ENCODE assay signal across 24 cellular contexts in the genomic region with DNA sequence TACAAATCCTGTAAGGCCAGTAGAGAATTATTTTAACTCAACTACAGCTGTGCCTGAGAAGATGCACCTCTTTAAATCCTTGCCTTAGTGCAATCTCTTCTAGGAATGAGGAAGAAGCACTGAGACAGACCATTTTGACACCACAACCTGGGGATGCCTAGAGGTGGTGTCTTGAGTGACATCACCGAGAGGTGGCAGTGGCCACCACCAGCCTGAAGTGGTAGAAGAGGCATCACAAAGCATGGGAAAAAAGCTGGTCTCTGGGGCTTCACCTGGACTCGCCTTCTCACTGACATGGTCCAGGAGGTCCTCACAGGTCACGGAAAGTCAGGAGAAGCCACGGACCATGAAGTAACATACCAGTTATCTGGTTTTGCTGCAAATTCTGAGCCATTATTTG.
DNase-seq lines count a peak whose midpoint lies in the region; ATAC-seq, FAIRE-seq and TF ChIP-seq lines count a peak whose summit lies in the region.
"Had no signal": no experiment of that assay in that cellular context is flagged by ENCODE, and none has a peak within 500 bp of the region (broad histone marks: within the 10 kb centered on the region; RNA-seq: fewer than 3 reads in every experiment).

No MANE protein-coding gene starts in this region.

- no peaks in the 10 kb centered on the region for H3K27me3 ChIP-seq in SJCRH30
- no peaks in the 10 kb centered on the region for H3K27me3 ChIP-seq in CD8-positive, alpha-beta memory T cell (ENCODE audit: insufficient read depth, low read length, poor library complexity, severe bottlenecking)
- H3K27me3 ChIP-seq: vagina had no signal

- no peaks in the 10 kb centered on the region for H3K36me3 ChIP-seq in SJCRH30
- no peaks in the 10 kb centered on the region for H3K36me3 ChIP-seq in CD8-positive, alpha-beta memory T cell (ENCODE audit: insufficient read depth, low read length)

- H3K4me3 ChIP-seq in A549 (no peak overlapping the region), SJCRH30 (no peak overlapping the region)
- H3K4me3 ChIP-seq in CD8-positive, alpha-beta memory T cell (ENCODE audit: low read length): no peak overlapping the region
- H3K4me3 ChIP-seq: vagina had no signal

- H3K36me3 Mint-ChIP-seq in WTC11 (no peaks in the 10 kb centered on the region; the same call in 1 of the 2 replicates), osteocyte (ENCODE audit: unreplicated experiment) (no peaks in the 10 kb centered on the region)
- H3K36me3 Mint-ChIP-seq in CD8-positive, alpha-beta memory T cell: peaks cover 0 to 2% (median 0%) of the 10 kb centered on the region in 3 donors
- H3K36me3 Mint-ChIP-seq: activated naive CD4-positive, alpha-beta T cell treated with anti-CD3 and anti-CD28 coated beads, Interleukin-2, amount 50 U/mL, for 72 hours; naive thymus-derived CD4-positive, alpha-beta T cell had no signal

- no peak for TF ChIP-seq POLR2A in A549 (IDR thresholded peaks at IDR 0.05; ENCODE audit: low read length)

- no peak overlapping the region for H3K4me3 Mint-ChIP-seq in WTC11
- H3K4me3 Mint-ChIP-seq in osteocyte (ENCODE audit: unreplicated experiment): no peak overlapping the region
- H3K4me3 Mint-ChIP-seq in CD8-positive, alpha-beta memory T cell: no peak overlapping the region
- H3K4me3 Mint-ChIP-seq: activated T-cell treated with anti-CD3 and anti-CD28 coated beads, Interleukin-2, amount 50 U/mL, for 72 hours; naive thymus-derived CD4-positive, alpha-beta T cell; T-helper 2 cell treated with Interferon-gamma antibody and Interleukin-4, amounts not matched to agents 5 μg/mL and 100 μg/mL, for 36 hours had no signal

- TF ChIP-seq CTCF in A549 (IDR thresholded peaks at IDR 0.05) (peak; percentile 5; the same call in 1 of the 3 replicates), WTC11 (IDR thresholded peaks at IDR 0.05) (no peak), osteocyte (IDR thresholded peaks at IDR 0.05) (no peak)

- FAIRE-seq in A549 (lab: Jason Lieb, UNC) (no peak), GM18507 (lab: Jason Lieb, UNC) (peak; percentile 5)
- FAIRE-seq: endothelial cell of umbilical vein had no signal

- H3K4me1 Mint-ChIP-seq in WTC11 (peaks cover 17% of the 10 kb centered on the region), osteocyte (ENCODE audit: unreplicated experiment) (peaks cover 32% of the 10 kb centered on the region)
- H3K4me1 Mint-ChIP-seq in CD8-positive, alpha-beta memory T cell: no peaks in the 10 kb centered on the region

- CTCF ChIA-PET in A549 (lab: Yijun Ruan, JAX) (interaction anchor here (0.6 to 1.6 kb wide), 3 partner anchors 12 to 207 kb away, joined by 3 read pairs; no protein-coding TSS in a partner anchor), WTC11 (lab: Charles Lee) (interaction anchor here (0.6 to 8.1 kb wide), 7 partner anchors 12 to 211 kb away, joined by 3 to 39 read pairs (median 3); no protein-coding TSS in a partner anchor)
- CTCF ChIA-PET in CD8-positive, alpha-beta memory T cell (lab: Charles Lee): interaction anchor here (1.3 kb wide), 1 partner anchor 40 kb away, joined by 4 read pairs; no protein-coding TSS in a partner anchor

- TF ChIP-seq EP300 in A549 (IDR thresholded peaks at IDR 0.05): no peak

- no peak for TF ChIP-seq RAD21 in A549 (conservative IDR thresholded peaks at IDR 0.05 in 1 of 2, IDR thresholded peaks at IDR 0.05 in 1 of 2)

- H3K9me3 Mint-ChIP-seq in WTC11 (no peaks in the 10 kb centered on the region), osteocyte (ENCODE audit: unreplicated experiment) (no peaks in the 10 kb centered on the region)
- H3K9me3 Mint-ChIP-seq in CD8-positive, alpha-beta memory T cell: no peaks in the 10 kb centered on the region
- H3K9me3 Mint-ChIP-seq: activated naive CD4-positive, alpha-beta T cell treated with anti-CD3 and anti-CD28 coated beads, Interleukin-2, amount 50 U/mL, for 72 hours; activated T-cell treated with anti-CD3 and anti-CD28 coated beads, Interleukin-2, amount 50 U/mL, for 72 hours; naive thymus-derived CD4-positive, alpha-beta T cell; T-helper 2 cell treated with Interferon-gamma antibody and Interleukin-4, amounts not matched to agents 5 μg/mL and 100 μg/mL, for 36 hours had no signal

- POLR2A ChIA-PET in A549 (lab: Yijun Ruan, JAX) (no interaction called here), WTC11 (lab: Charles Lee) (interaction anchor here (0.5 kb wide), 1 partner anchor 41 kb away, joined by 4 read pairs; no protein-coding TSS in a partner anchor)
- POLR2A ChIA-PET in CD8-positive, alpha-beta memory T cell (lab: Charles Lee): no interaction called here

- H3K27ac Mint-ChIP-seq in WTC11 (no peak overlapping the region), osteocyte (ENCODE audit: unreplicated experiment) (no peak overlapping the region)
- no peak overlapping the region for H3K27ac Mint-ChIP-seq in CD8-positive, alpha-beta memory T cell
- H3K27ac Mint-ChIP-seq: activated naive CD4-positive, alpha-beta T cell treated with anti-CD3 and anti-CD28 coated beads, Interleukin-2, amount 50 U/mL, for 72 hours; activated T-cell treated with anti-CD3 and anti-CD28 coated beads, Interleukin-2, amount 50 U/mL, for 72 hours; naive thymus-derived CD4-positive, alpha-beta T cell; T-helper 2 cell treated with Interferon-gamma antibody and Interleukin-4, amounts not matched to agents 5 μg/mL and 100 μg/mL, for 36 hours had no signal

- H3K4me1 ChIP-seq in A549: peaks cover 18% of the 10 kb centered on the region
- H3K4me1 ChIP-seq in SJCRH30: no peaks in the 10 kb centered on the region
- H3K4me1 ChIP-seq in CD8-positive, alpha-beta memory T cell (ENCODE audit: insufficient read depth, low read length): no peaks in the 10 kb centered on the region
- H3K4me1 ChIP-seq: parathyroid adenoma had no signal

- 75% methylated on average over 4 of the region's 4 CpGs for WGBS in A549 (ENCODE audit: missing lambda C conversion rate)

- H3K4me2 ChIP-seq in A549: no peak overlapping the region

- ATAC-seq in A549: peak in 1 of 2 experiments; percentile 61; a peak in 2 of 6 replicates
- peak; percentile 49 for ATAC-seq in WTC11
- ATAC-seq: activated naive CD4-positive, alpha-beta T cell treated with anti-CD3 and anti-CD28 coated beads, Interleukin-2, amount 50 U/mL, for 72 hours; activated T-cell treated with anti-CD3 and anti-CD28 coated beads, Interleukin-2, amount 50 U/mL, for 72 hours; naive thymus-derived CD4-positive, alpha-beta T cell; stimulated activated naive CD8-positive, alpha-beta T cell treated with anti-CD3 and anti-CD28 coated beads, Interleukin-15, Interleukin-2, amounts not matched to agents 100 U/mL and 50 U/mL, for 24 hours had no signal

- DNase-seq in A549 (ENCODE audit: low read depth in 1 of 2, low spot score in 1 of 2) (peak in 1 of 2 experiments; percentile 9), GM18507 (ENCODE audit: extremely low spot score, insufficient read length, low read depth) (no peak), WTC11 (ENCODE audit: low spot score) (no peak), osteocyte (ENCODE audit: extremely low spot score, unreplicated experiment) (peak; percentile 56), NCI-H2029 (lab: John Stamatoyannopoulos, UW) (no peak), AML-193 (lab: John Stamatoyannopoulos, UW) (no peak), SJCRH30 (no peak)
- no peak for DNase-seq in CD8-positive, alpha-beta memory T cell
- DNase-seq: activated T-cell treated with anti-CD3 and anti-CD28 coated beads, Interleukin-2, amount 50 U/mL, for 72 hours; DMS79; islet precursor cell; Karpas-422; mammary epithelial cell; naive thymus-derived CD4-positive, alpha-beta T cell; NCI-H1417 treated with DMSO at 0.1 percent for 48 hours; NCI-H2171 treated with DMSO at 0.1 percent for 48 hours; NCI-H526 treated with DMSO at 0.1 percent for 48 hours; stimulated activated CD4-positive, alpha-beta T cell treated with anti-CD3 and anti-CD28 coated beads, Interleukin-2, amount 100 ng/mL, for 24 hours; stimulated activated naive CD8-positive, alpha-beta T cell treated with anti-CD3 and anti-CD28 coated beads, Interleukin-15, Interleukin-2, amounts not matched to agents 100 U/mL and 50 U/mL, for 24 hours had no signal

- H3K27me3 Mint-ChIP-seq in WTC11 (ENCODE audit: low read depth): no peaks in the 10 kb centered on the region
- H3K27me3 Mint-ChIP-seq in osteocyte (ENCODE audit: unreplicated experiment): peaks cover 24% of the 10 kb centered on the region
- peaks cover 4 to 7% of the 10 kb centered on the region in 2 donors for H3K27me3 Mint-ChIP-seq in CD8-positive, alpha-beta memory T cell

- H3K27ac ChIP-seq in A549 (no peak overlapping the region), SJCRH30 (no peak overlapping the region)
- H3K27ac ChIP-seq in CD8-positive, alpha-beta memory T cell (ENCODE audit: low read depth, low read length): no peak overlapping the region
- H3K27ac ChIP-seq: parathyroid adenoma, vagina had no signal

- no peaks in the 10 kb centered on the region for H3K9me3 ChIP-seq in A549
- H3K9me3 ChIP-seq in SJCRH30 (replicated peaks): no peaks in the 10 kb centered on the region
- H3K9me3 ChIP-seq in CD8-positive, alpha-beta memory T cell (ENCODE audit: low read length): no peaks in the 10 kb centered on the region
- H3K9me3 ChIP-seq: vagina had no signal

TF ChIP-seq in A549, 52 proteins besides CTCF, POLR2A, EP300 and RAD21 (continues in another document):
- TF ChIP-seq CBX2 (IDR thresholded peaks at IDR 0.05; ENCODE audit: borderline replicate concordance, low read depth) (no peak), NFE2L2 (conservative IDR thresholded peaks at IDR 0.05; ENCODE audit: low read length) (no peak)
- TF ChIP-seq, protein P1, sequence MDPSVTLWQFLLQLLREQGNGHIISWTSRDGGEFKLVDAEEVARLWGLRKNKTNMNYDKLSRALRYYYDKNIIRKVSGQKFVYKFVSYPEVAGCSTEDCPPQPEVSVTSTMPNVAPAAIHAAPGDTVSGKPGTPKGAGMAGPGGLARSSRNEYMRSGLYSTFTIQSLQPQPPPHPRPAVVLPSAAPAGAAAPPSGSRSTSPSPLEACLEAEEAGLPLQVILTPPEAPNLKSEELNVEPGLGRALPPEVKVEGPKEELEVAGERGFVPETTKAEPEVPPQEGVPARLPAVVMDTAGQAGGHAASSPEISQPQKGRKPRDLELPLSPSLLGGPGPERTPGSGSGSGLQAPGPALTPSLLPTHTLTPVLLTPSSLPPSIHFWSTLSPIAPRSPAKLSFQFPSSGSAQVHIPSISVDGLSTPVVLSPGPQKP (IDR thresholded peaks at IDR 0.05; ENCODE audit: low read depth, low read length): no peak

TF ChIP-seq in WTC11, 78 proteins besides CTCF, POLR2A, EP300 and RAD21 (continues in another document):
- TF ChIP-seq GRHL2 (CRISPR knock-in tag; IDR thresholded peaks at IDR 0.05; ENCODE audit: insufficient replicate concordance, severe bottlenecking) (no peak), MYBL2 (CRISPR knock-in tag; IDR thresholded peaks at IDR 0.05) (no peak), NFE2L1 (CRISPR knock-in tag; IDR thresholded peaks at IDR 0.05) (no peak), FOXP1 (CRISPR knock-in tag; IDR thresholded peaks at IDR 0.05; ENCODE audit: borderline replicate concordance) (no peak)

Comparison
In these comparisons a context has a peak if more than half of its experiments do, and no peak if none do; other contexts are left out.
1. Of the 8 proteins assayed by ChIP-seq in both WTC11 and A549: peak only in WTC11: none; only in A549: CTCF; in both: none; in neither: 7.